16 cellular contexts compared by ENCODE assay signal in genomic region chr6:37653229-37653628, GRCh38. TPM values are rescaled to one million over a fixed set of nuclear protein-coding genes. Genes with fewer than 3 reads are reported as not detected.
A peak's percentile ranks its signal among the peaks of the same experiment; 100 is the strongest.
DNase-seq lines count a peak whose midpoint lies in the region; ATAC-seq and TF ChIP-seq lines count a peak whose summit lies in the region.
"Had no signal": no experiment of that assay in that cellular context is flagged by ENCODE, and none has a peak within 500 bp of the region (broad histone marks: within the 10 kb centered on the region; RNA-seq: fewer than 3 reads in every experiment).

No MANE protein-coding gene starts in this region.

- no peaks in the 10 kb centered on the region for H3K36me3 ChIP-seq in CD4-positive, CD25-positive, alpha-beta regulatory T cell (ENCODE audit: control insufficient read depth, insufficient read depth, low read length)
- no peaks in the 10 kb centered on the region for H3K36me3 ChIP-seq in heart left ventricle

- TF ChIP-seq POLR2A in heart left ventricle (IDR thresholded peaks at IDR 0.05): no peak

- no peak for DNase-seq in CD4-positive, CD25-positive, alpha-beta regulatory T cell
- DNase-seq in heart left ventricle (no peak), pons (ENCODE audit: low spot score) (peak; percentile 41), GM10248 (ENCODE audit: extremely low spot score) (no peak)
- no peak for DNase-seq in stimulated activated CD4-positive, alpha-beta T cell treated with anti-CD3 and anti-CD28 coated beads, Interleukin-1b, Interleukin-23, amount 100 ng/mL, for 48 hours
- no peak for DNase-seq in activated T-helper 2 cell treated with anti-CD3 and anti-CD28 coated beads, Interferon-gamma antibody, Interleukin-2, Interleukin-4, amounts not matched to agents 10 μg/mL and 5 μg/mL and 100 μg/mL, durations not matched to agents 14 hours and 24 hours and 36 hours (ENCODE audit: low spot score)
- DNase-seq: DMS153, NCI-H1092 treated with DMSO at 0.1 percent for 48 hours, NCI-H1436 treated with DMSO at 0.1 percent for 48 hours, NCI-H187 treated with DMSO at 0.1 percent for 48 hours, NCI-H774 had no signal

- CTCF ChIA-PET in GM10248 (lab: Yijun Ruan, JAX): interaction anchor here (0.8 to 2.9 kb wide), 18 partner anchors 9 to 166 kb away, joined by 3 to 17 read pairs (median 4); no protein-coding TSS in a partner anchor

- peaks cover 5% of the 10 kb centered on the region for H3K4me1 ChIP-seq in CD4-positive, CD25-positive, alpha-beta regulatory T cell (ENCODE audit: control insufficient read depth, insufficient read depth, low read length, poor library complexity, severe bottlenecking)
- H3K4me1 ChIP-seq in heart left ventricle: peaks cover 0 to 40% (median 11%) of the 10 kb centered on the region in 12 donors

- WGBS in heart left ventricle, 4 donors: 44 to 59% (median 54%) methylated on average over 3 of the region's 3 CpGs

- H3K27me3 Mint-ChIP-seq in CD4-positive, CD25-positive, alpha-beta regulatory T cell: peaks cover 4% of the 10 kb centered on the region
- peaks cover 7% of the 10 kb centered on the region for H3K27me3 Mint-ChIP-seq in activated T-helper 17 cell treated with anti-CD3 and anti-CD28 coated beads, Interleukin-2, amount 50 U/mL, for 72 hours
- H3K27me3 Mint-ChIP-seq in activated T-helper 2 cell treated with anti-CD3 and anti-CD28 coated beads, Interferon-gamma antibody, Interleukin-2, Interleukin-4, amounts not matched to agents 10 μg/mL and 5 μg/mL and 100 μg/mL, durations not matched to agents 14 hours and 24 hours and 36 hours (ENCODE audit: low read depth): peaks cover 26% of the 10 kb centered on the region

- peaks cover 4% of the 10 kb centered on the region for H3K36me3 Mint-ChIP-seq in CD4-positive, CD25-positive, alpha-beta regulatory T cell
- H3K36me3 Mint-ChIP-seq in activated T-helper 17 cell treated with anti-CD3 and anti-CD28 coated beads, Interleukin-2, amount 50 U/mL, for 72 hours (ENCODE audit: low read depth): no peaks in the 10 kb centered on the region
- H3K36me3 Mint-ChIP-seq in activated T-helper 2 cell treated with anti-CD3 and anti-CD28 coated beads, Interferon-gamma antibody, Interleukin-2, Interleukin-4, amounts not matched to agents 10 μg/mL and 5 μg/mL and 100 μg/mL, durations not matched to agents 14 hours and 24 hours and 36 hours (ENCODE audit: low read depth): peaks cover 4% of the 10 kb centered on the region

- POLR2A ChIA-PET in GM10248 (lab: Yijun Ruan, JAX): no interaction called here

- no peak overlapping the region for H3K27ac ChIP-seq in CD4-positive, CD25-positive, alpha-beta regulatory T cell (ENCODE audit: insufficient read depth, low read length, poor library complexity, severe bottlenecking)
- H3K27ac ChIP-seq in heart left ventricle: peak overlapping the region in 6 of 12 donors; percentile 16 to 65 (median 46)
- H3K27ac ChIP-seq: GM23248, RWPE1 had no signal

- H3K27me3 ChIP-seq in CD4-positive, CD25-positive, alpha-beta regulatory T cell (ENCODE audit: control insufficient read depth, insufficient read depth, low read length): no peaks in the 10 kb centered on the region
- H3K27me3 ChIP-seq in heart left ventricle: peaks cover 0 to 17% (median 12%) of the 10 kb centered on the region in 9 donors

- peak overlapping the region in 1 of 4 donors; percentile 18 for H3K4me3 Mint-ChIP-seq in CD4-positive, CD25-positive, alpha-beta regulatory T cell
- H3K4me3 Mint-ChIP-seq in activated T-helper 17 cell treated with anti-CD3 and anti-CD28 coated beads, Interleukin-2, amount 50 U/mL, for 72 hours: no peak overlapping the region
- H3K4me3 Mint-ChIP-seq in activated T-helper 2 cell treated with anti-CD3 and anti-CD28 coated beads, Interferon-gamma antibody, Interleukin-2, Interleukin-4, amounts not matched to agents 10 μg/mL and 5 μg/mL and 100 μg/mL, durations not matched to agents 14 hours and 24 hours and 36 hours (ENCODE audit: low read depth): no peak overlapping the region

- H3K27ac Mint-ChIP-seq in CD4-positive, CD25-positive, alpha-beta regulatory T cell: peak overlapping the region; percentile 27 to 40 (median 28)
- peak overlapping the region; percentile 28 for H3K27ac Mint-ChIP-seq in activated T-helper 17 cell treated with anti-CD3 and anti-CD28 coated beads, Interleukin-2, amount 50 U/mL, for 72 hours
- no peak overlapping the region for H3K27ac Mint-ChIP-seq in activated T-helper 2 cell treated with anti-CD3 and anti-CD28 coated beads, Interferon-gamma antibody, Interleukin-2, Interleukin-4, amounts not matched to agents 10 μg/mL and 5 μg/mL and 100 μg/mL, durations not matched to agents 14 hours and 24 hours and 36 hours

- peaks cover 0 to 17% (median 9%) of the 10 kb centered on the region in 4 donors for H3K4me1 Mint-ChIP-seq in CD4-positive, CD25-positive, alpha-beta regulatory T cell
- H3K4me1 Mint-ChIP-seq in activated T-helper 17 cell treated with anti-CD3 and anti-CD28 coated beads, Interleukin-2, amount 50 U/mL, for 72 hours: peaks cover 4% of the 10 kb centered on the region
- H3K4me1 Mint-ChIP-seq in activated T-helper 2 cell treated with anti-CD3 and anti-CD28 coated beads, Interferon-gamma antibody, Interleukin-2, Interleukin-4, amounts not matched to agents 10 μg/mL and 5 μg/mL and 100 μg/mL, durations not matched to agents 14 hours and 24 hours and 36 hours (ENCODE audit: low read depth): peaks cover 13% of the 10 kb centered on the region

- H3K4me3 ChIP-seq in CD4-positive, CD25-positive, alpha-beta regulatory T cell (ENCODE audit: low read depth, low read length): no peak overlapping the region
- H3K4me3 ChIP-seq in heart left ventricle: no peak overlapping the region
- H3K4me3 ChIP-seq: GM23248, K562 had no signal

- no peak for TF ChIP-seq CTCF in heart left ventricle (IDR thresholded peaks at IDR 0.05)
- TF ChIP-seq CTCF in GM10248 (IDR thresholded peaks at IDR 0.05; ENCODE audit: control extremely low read depth, extremely low read depth, low read depth, missing control alignments): no peak

- no peak for ATAC-seq in CD4-positive, CD25-positive, alpha-beta regulatory T cell (ENCODE audit: low read depth in 2 of 2)
- peak; percentile 63 for ATAC-seq in activated T-helper 17 cell treated with anti-CD3 and anti-CD28 coated beads, Interleukin-2, amount 50 U/mL, for 72 hours (replicated peaks)
- ATAC-seq in heart left ventricle: peak; percentile 22 to 67 (median 54)

- peaks cover 2 to 16% of the 10 kb centered on the region in 2 experiments for H3K9me3 ChIP-seq in CD4-positive, CD25-positive, alpha-beta regulatory T cell (ENCODE audit: control insufficient read depth in 2 of 2, low read length in 2 of 2)
- H3K9me3 ChIP-seq in heart left ventricle: peaks cover 0 to 11% (median 6%) of the 10 kb centered on the region in 12 donors
- H3K9me3 ChIP-seq: SK-N-SH had no signal

- H3K9me3 Mint-ChIP-seq in CD4-positive, CD25-positive, alpha-beta regulatory T cell: peaks cover 0 to 7% (median 2%) of the 10 kb centered on the region in 7 donors
- H3K9me3 Mint-ChIP-seq in activated T-helper 17 cell treated with anti-CD3 and anti-CD28 coated beads, Interleukin-2, amount 50 U/mL, for 72 hours: peaks cover 3% of the 10 kb centered on the region
- peaks cover 17% of the 10 kb centered on the region for H3K9me3 Mint-ChIP-seq in activated T-helper 2 cell treated with anti-CD3 and anti-CD28 coated beads, Interferon-gamma antibody, Interleukin-2, Interleukin-4, amounts not matched to agents 10 μg/mL and 5 μg/mL and 100 μg/mL, durations not matched to agents 14 hours and 24 hours and 36 hours

- intact Hi-C loops in heart left ventricle (cut with DNase I): loop anchor here in 1 of 10 donors (5.0 kb wide), 1 partner anchor 39 kb away; no protein-coding TSS in a partner anchor
- intact Hi-C loops in activated T-helper 2 cell treated with anti-CD3 and anti-CD28 coated beads, Interferon-gamma antibody, Interleukin-2, Interleukin-4, amounts not matched to agents 10 μg/mL and 5 μg/mL and 100 μg/mL, durations not matched to agents 14 hours and 24 hours and 36 hours (cut with micrococcal nuclease): no loop called here

RNA-seq across cellular contexts. Expression of gene MDGA1, which starts 44.5 kb away (rescaled TPM):
- 64.4 TPM for total RNA-seq in CD4-positive, CD25-positive, alpha-beta regulatory T cell
- 1 to 10 TPM in 3 of 4 donors, under 1 TPM in 1; 0.88 to 2.3 (median 1.3) TPM for polyA plus RNA-seq in CD4-positive, CD25-positive, alpha-beta regulatory T cell
- total RNA-seq in activated T-helper 17 cell treated with anti-CD3 and anti-CD28 coated beads, Interleukin-2, amount 50 U/mL, for 72 hours: 1 to 10 TPM in 1 of 2 donors, under 1 TPM in 1; 0.32 to 3.0 TPM
- total RNA-seq in heart left ventricle: 1 to 10 TPM; 1.1 to 4.9 (median 2.0) TPM
- polyA plus RNA-seq in heart left ventricle: 1 to 10 TPM in 1 of 2 donors, under 1 TPM in 1; 0.29 to 1.8 TPM
- total RNA-seq in activated T-helper 2 cell treated with anti-CD3 and anti-CD28 coated beads, Interferon-gamma antibody, Interleukin-2, Interleukin-4, amounts not matched to agents 10 μg/mL and 5 μg/mL and 100 μg/mL, durations not matched to agents 14 hours and 24 hours and 36 hours: 1.8 and 2.1 TPM in 2 replicates

Comparison
In these comparisons a context has a peak if more than half of its experiments do, and no peak if none do; other contexts are left out.
1. ATAC-seq: peak in activated T-helper 17 cell treated with anti-CD3 and anti-CD28 coated beads, Interleukin-2, amount 50 U/mL, for 72 hours (single experiment) and heart left ventricle (4 of 4); none in CD4-positive, CD25-positive, alpha-beta regulatory T cell (0 of 2).
2. RNA of gene MDGA1, which starts 44.5 kb away (total RNA-seq): 64.4 TPM in CD4-positive, CD25-positive, alpha-beta regulatory T cell (single experiment); 0.32 to 3.0 TPM in activated T-helper 17 cell treated with anti-CD3 and anti-CD28 coated beads, Interleukin-2, amount 50 U/mL, for 72 hours, 1.8 to 2.1 TPM in activated T-helper 2 cell treated with anti-CD3 and anti-CD28 coated beads, Interferon-gamma antibody, Interleukin-2, Interleukin-4, amounts not matched to agents 10 μg/mL and 5 μg/mL and 100 μg/mL, durations not matched to agents 14 hours and 24 hours and 36 hours and 1.1 to 4.9 TPM in heart left ventricle; every median in the first group is over 10 times any median in the second.